ENCODE assay signal across 10 cellular contexts in genomic region chr1:39787964-39788363, GRCh38. TPM values are rescaled to one million over a fixed set of nuclear protein-coding genes. Genes with fewer than 3 reads are reported as not detected.
DNase-seq lines count a peak whose midpoint lies in the region; ATAC-seq and TF ChIP-seq lines count a peak whose summit lies in the region.
"Not testable (repeated sequence)": the region's sequence is repeated elsewhere in the genome, so short reads cannot be mapped to it uniquely, and the experiment has no call there.
"Had no signal": no experiment of that assay in that cellular context is flagged by ENCODE, and none has a peak within 500 bp of the region (broad histone marks: within the 10 kb centered on the region; RNA-seq: fewer than 3 reads in every experiment).

No MANE protein-coding gene starts in this region.

- not testable (repeated sequence) for H3K27ac Mint-ChIP-seq in activated CD8-positive, alpha-beta T cell treated with anti-CD3 and anti-CD28 coated beads for 36 hours; dendritic cell treated with granulocyte-macrophage colony-stimulating factor and Interleukin-4, amounts not matched to agents 40 ng/mL and 50 ng/mL, for 4 days

- WGBS in upper lobe of left lung, 2 donors, result 36% methylated on average over 14 of the region's 55 CpGs; no CpG with 5 or more reads in 1 of the 2 donors

- H3K36me3 ChIP-seq in Panc1 (ENCODE audit: control insufficient read depth, insufficient read depth, low read length); upper lobe of left lung: not testable (repeated sequence)

- CTCF ChIA-PET in Panc1 (lab: Charles Lee), result not testable (repeated sequence)
- CTCF ChIA-PET in activated CD8-positive, alpha-beta T cell treated with anti-CD3 and anti-CD28 coated beads for 36 hours (lab: Charles Lee), result interaction anchor here (1.9 kb wide), 1 partner anchor 10 kb away, joined by 6 read pairs; no protein-coding TSS in a partner anchor

- POLR2A ChIA-PET in Panc1 (lab: Charles Lee); activated CD8-positive, alpha-beta T cell treated with anti-CD3 and anti-CD28 coated beads for 36 hours (lab: Charles Lee): not testable (repeated sequence)

- H3K4me3 ChIP-seq in Panc1 (ENCODE audit: low read depth in 2 of 2, low read length in 2 of 2) (peak overlapping the region in 1 of 2 experiments; percentile 55; a peak in 2 of 4 replicates), upper lobe of left lung (peak overlapping the region in 3 of 4 donors; percentile 67 to 74 (median 69))

- not testable (repeated sequence) for H3K27me3 ChIP-seq in Panc1 (ENCODE audit: control insufficient read depth, insufficient read depth, low read length)
- peaks cover 0 to 20% (median 2%) of the 10 kb centered on the region in 4 donors for H3K27me3 ChIP-seq in upper lobe of left lung

- H3K36me3 Mint-ChIP-seq in activated CD8-positive, alpha-beta T cell treated with anti-CD3 and anti-CD28 coated beads for 36 hours (ENCODE audit: low read depth); dendritic cell treated with granulocyte-macrophage colony-stimulating factor and Interleukin-4, amounts not matched to agents 40 ng/mL and 50 ng/mL, for 4 days (ENCODE audit: low read depth): not testable (repeated sequence)

- ATAC-seq in HG03432 (IDR thresholded peaks at IDR 0.05; ENCODE audit: unreplicated experiment) (peak; percentile 8), Panc1 (peak; percentile 23), left colon (peak; percentile 11)
- ATAC-seq in activated CD8-positive, alpha-beta T cell treated with anti-CD3 and anti-CD28 coated beads for 36 hours; upper lobe of left lung (ENCODE audit: low FRiP score in 2 of 2): not testable (repeated sequence)

- H3K9me3 Mint-ChIP-seq in activated CD8-positive, alpha-beta T cell treated with anti-CD3 and anti-CD28 coated beads for 36 hours; dendritic cell treated with granulocyte-macrophage colony-stimulating factor and Interleukin-4, amounts not matched to agents 40 ng/mL and 50 ng/mL, for 4 days: not testable (repeated sequence)

- BruUV-seq in Panc1 (replicated peaks; lab: Mats Ljungman, UMichigan), result not testable (repeated sequence)

- peak; percentile 48 for DNase-seq in DMS53 (lab: John Stamatoyannopoulos, UW)
- not testable (repeated sequence) for DNase-seq in Panc1 (ENCODE audit: low read depth, low spot score); activated CD8-positive, alpha-beta T cell treated with anti-CD3 and anti-CD28 coated beads for 36 hours
- peak in 1 of 2 donors; percentile 22 for DNase-seq in left colon
- peak; percentile 75 for DNase-seq in posterior vena cava (ENCODE audit: low spot score)
- DNase-seq in upper lobe of left lung, result peak in 1 of 2 donors; percentile 86

- H3K4me3 Mint-ChIP-seq in activated CD8-positive, alpha-beta T cell treated with anti-CD3 and anti-CD28 coated beads for 36 hours, result peak overlapping the region; percentile 22
- peak overlapping the region; percentile 67 for H3K4me3 Mint-ChIP-seq in dendritic cell treated with granulocyte-macrophage colony-stimulating factor and Interleukin-4, amounts not matched to agents 40 ng/mL and 50 ng/mL, for 4 days

- not testable (repeated sequence) for TF ChIP-seq POLR2A in upper lobe of left lung (IDR thresholded peaks at IDR 0.05)

- TF ChIP-seq CTCF in Panc1 (IDR thresholded peaks at IDR 0.05); activated CD8-positive, alpha-beta T cell treated with anti-CD3 and anti-CD28 coated beads for 36 hours (IDR thresholded peaks at IDR 0.05); upper lobe of left lung (IDR thresholded peaks at IDR 0.05): not testable (repeated sequence)

- not testable (repeated sequence) for H3K9me3 ChIP-seq in Panc1 (ENCODE audit: control insufficient read depth, insufficient read depth, low read depth, low read length); upper lobe of left lung

- intact Hi-C loops in Panc1 (cut with micrococcal nuclease; ENCODE audit: unreplicated experiment); activated CD8-positive, alpha-beta T cell treated with anti-CD3 and anti-CD28 coated beads for 36 hours (cut with micrococcal nuclease); dendritic cell treated with granulocyte-macrophage colony-stimulating factor and Interleukin-4, amounts not matched to agents 40 ng/mL and 50 ng/mL, for 4 days (cut with micrococcal nuclease); left colon (cut with DNase I, micrococcal nuclease); posterior vena cava (cut with DNase I): not testable (repeated sequence)

- not testable (repeated sequence) for H3K27ac ChIP-seq in Panc1 (ENCODE audit: low read length); upper lobe of left lung

- TF ChIP-seq EP300 in upper lobe of left lung (IDR thresholded peaks at IDR 0.05), result not testable (repeated sequence)

- in situ Hi-C loops in Panc1 (cut with HindIII; ENCODE audit: low pct_unique_long_range_greater_than_20kb, low sequenced_read_pairs), result not testable (repeated sequence)

- not testable (repeated sequence) for H3K4me1 Mint-ChIP-seq in activated CD8-positive, alpha-beta T cell treated with anti-CD3 and anti-CD28 coated beads for 36 hours (ENCODE audit: low read depth)
- H3K4me1 Mint-ChIP-seq in dendritic cell treated with granulocyte-macrophage colony-stimulating factor and Interleukin-4, amounts not matched to agents 40 ng/mL and 50 ng/mL, for 4 days (ENCODE audit: low read depth), result peaks cover 36% of the 10 kb centered on the region

- peaks cover 36% of the 10 kb centered on the region for H3K27me3 Mint-ChIP-seq in activated CD8-positive, alpha-beta T cell treated with anti-CD3 and anti-CD28 coated beads for 36 hours
- H3K27me3 Mint-ChIP-seq in dendritic cell treated with granulocyte-macrophage colony-stimulating factor and Interleukin-4, amounts not matched to agents 40 ng/mL and 50 ng/mL, for 4 days, result peaks cover 18% of the 10 kb centered on the region

- not testable (repeated sequence) for H3K4me1 ChIP-seq in Panc1 (ENCODE audit: control insufficient read depth, insufficient read depth, low read length)
- H3K4me1 ChIP-seq in upper lobe of left lung, result peaks cover 4 to 30% (median 10%) of the 10 kb centered on the region in 4 donors

RNA-seq across cellular contexts. Expression of gene BMP8B, which starts 0.7 kb away (rescaled TPM):
- 3.7 TPM for total RNA-seq in Panc1 (2021; ENCODE audit: unreplicated experiment)
- 3.5 TPM for polyA plus RNA-seq in Panc1 (2012; ENCODE audit: insufficient read length)
- under 1 TPM; 0.36 to 0.51 TPM for total RNA-seq in activated CD8-positive, alpha-beta T cell treated with anti-CD3 and anti-CD28 coated beads for 36 hours
- 10 to 100 TPM; 11.1 to 20.2 TPM for total RNA-seq in left colon
- under 1 TPM; 0.24 to 0.69 TPM for total RNA-seq in posterior vena cava
- 1 to 10 TPM; 1.2 to 5.2 (median 2.3) TPM for total RNA-seq in upper lobe of left lung
- total RNA-seq: glomerular endothelial cell had no signal

RNA-seq across cellular contexts. Expression of gene OXCT2, which starts 16.8 kb away (rescaled TPM):
- total RNA-seq in Panc1 (2021; ENCODE audit: unreplicated experiment) (1.9 TPM), left colon (1 to 10 TPM; 1.4 to 3.0 TPM), posterior vena cava (1 to 10 TPM; 1.2 to 2.0 TPM), upper lobe of left lung (1 to 10 TPM in 2 of 6 donors, under 1 TPM in 2, not detected in 2; 0.46 to 2.8 (median 0.94) TPM)
- 1.3 TPM for polyA plus RNA-seq in Panc1 (2012; ENCODE audit: insufficient read length)
- 1 to 10 TPM; 2.7 to 4.2 TPM for total RNA-seq in activated CD8-positive, alpha-beta T cell treated with anti-CD3 and anti-CD28 coated beads for 36 hours
- polyA plus RNA-seq: neural cell had no signal

RNA-seq across cellular contexts. Expression of gene PPIE, which starts 49.3 kb away (rescaled TPM):
- total RNA-seq in Panc1 (2021; ENCODE audit: unreplicated experiment) (53.0 TPM), left colon (10 to 100 TPM; 33.5 to 38.4 TPM), posterior vena cava (10 to 100 TPM; 29.0 to 45.9 TPM), upper lobe of left lung (10 to 100 TPM; 23.6 to 54.5 (median 36.1) TPM)
- polyA plus RNA-seq in Panc1 (2012; ENCODE audit: insufficient read length), result 67.5 TPM
- total RNA-seq in activated CD8-positive, alpha-beta T cell treated with anti-CD3 and anti-CD28 coated beads for 36 hours, result 10 to 100 TPM; 71.7 to 74.7 TPM
